In genomic region chr14:71554959-71555612, GRCh38 we compare ENCODE assay signal across 9 cellular contexts.
DNase-seq lines count a peak whose midpoint lies in the region; ATAC-seq, FAIRE-seq and TF ChIP-seq lines count a peak whose summit lies in the region.
"Had no signal": no experiment of that assay in that cellular context is flagged by ENCODE, and none has a peak within 500 bp of the region (broad histone marks: within the 10 kb centered on the region; RNA-seq: fewer than 3 reads in every experiment).

No MANE protein-coding gene starts in this region.

- H3K4me1 ChIP-seq in ACC112 (ENCODE audit: control insufficient read depth, insufficient read depth, low read length, unreplicated experiment) (peaks cover 20% of the 10 kb centered on the region), heart right ventricle (peaks cover 0 to 20% (median 0%) of the 10 kb centered on the region in 9 donors)

- WGBS in heart right ventricle, 2 donors = 95 to 97% methylated on average over 2 of the region's 2 CpGs

- peaks cover 79% of the 10 kb centered on the region for H3K4me1 Mint-ChIP-seq in activated naive CD8-positive, alpha-beta T cell treated with anti-CD3 and anti-CD28 coated beads, Interleukin-2, amount 50 U/mL, for 24 hours

- H3K27me3 Mint-ChIP-seq in activated naive CD8-positive, alpha-beta T cell treated with anti-CD3 and anti-CD28 coated beads, Interleukin-2, amount 50 U/mL, for 24 hours = no peaks in the 10 kb centered on the region

- peaks cover 21% of the 10 kb centered on the region for H3K36me3 Mint-ChIP-seq in activated naive CD8-positive, alpha-beta T cell treated with anti-CD3 and anti-CD28 coated beads, Interleukin-2, amount 50 U/mL, for 24 hours (ENCODE audit: low read depth)

- peak overlapping the region; percentile 52; the same call in 1 of the 2 replicates for H3K27ac ChIP-seq in ACC112 (ENCODE audit: low read depth, low read length)
- H3K27ac ChIP-seq in heart right ventricle = peak overlapping the region in 2 of 10 donors; percentile 33 to 85
- H3K27ac ChIP-seq: parathyroid adenoma had no signal

- H2AFZ ChIP-seq in ACC112 (ENCODE audit: low read length, unreplicated experiment) = no peak overlapping the region
- H2AFZ ChIP-seq: parathyroid adenoma had no signal

- H3K79me2 ChIP-seq in ACC112 (ENCODE audit: control insufficient read depth, insufficient read depth, low read length, unreplicated experiment) = peaks cover 17% of the 10 kb centered on the region
- H3K79me2 ChIP-seq: parathyroid adenoma had no signal

- H3K36me3 ChIP-seq in ACC112 (ENCODE audit: insufficient read depth, low read length) (no peaks in the 10 kb centered on the region), heart right ventricle (no peaks in the 10 kb centered on the region)

- peak; percentile 10 for ATAC-seq in GM19372 (IDR thresholded peaks at IDR 0.05; ENCODE audit: low read depth, unreplicated experiment)
- ATAC-seq in HG03135 (IDR thresholded peaks at IDR 0.05; ENCODE audit: unreplicated experiment) = peak; percentile 22
- ATAC-seq in activated naive CD8-positive, alpha-beta T cell treated with anti-CD3 and anti-CD28 coated beads, Interleukin-2, amount 50 U/mL, for 24 hours = peak; percentile 60
- no peak for ATAC-seq in heart right ventricle

- no peaks in the 10 kb centered on the region for H3K9me3 Mint-ChIP-seq in activated naive CD8-positive, alpha-beta T cell treated with anti-CD3 and anti-CD28 coated beads, Interleukin-2, amount 50 U/mL, for 24 hours

- peaks cover 0 to 5% (median 0%) of the 10 kb centered on the region in 11 donors for H3K9me3 ChIP-seq in heart right ventricle

- DNase-seq in activated naive CD8-positive, alpha-beta T cell treated with anti-CD3 and anti-CD28 coated beads, Interleukin-2, amount 50 U/mL, for 24 hours = no peak
- DNase-seq in NOMO-1 treated with dmso at 0.1 percent for 144 hours (lab: John Stamatoyannopoulos, UW; ENCODE audit: unreplicated experiment) (no peak), GM19239 (ENCODE audit: insufficient read length, low spot score) (no peak), heart right ventricle (no peak), NOMO-1 (lab: John Stamatoyannopoulos, UW; ENCODE audit: unreplicated experiment in 2 of 2) (no peak)

- FAIRE-seq in GM19239 (lab: Jason Lieb, UNC) = no peak

- no peak for TF ChIP-seq CTCF in heart right ventricle (IDR thresholded peaks at IDR 0.05)

- H3K27me3 ChIP-seq in ACC112 (ENCODE audit: insufficient read depth, low read length) (no peaks in the 10 kb centered on the region), heart right ventricle (no peaks in the 10 kb centered on the region)

- peak overlapping the region; percentile 96 for H3K27ac Mint-ChIP-seq in activated naive CD8-positive, alpha-beta T cell treated with anti-CD3 and anti-CD28 coated beads, Interleukin-2, amount 50 U/mL, for 24 hours

- peak overlapping the region; percentile 66 for H3K4me3 Mint-ChIP-seq in activated naive CD8-positive, alpha-beta T cell treated with anti-CD3 and anti-CD28 coated beads, Interleukin-2, amount 50 U/mL, for 24 hours

- H3K4me3 ChIP-seq in ACC112 (ENCODE audit: low read depth, low read length) (no peak overlapping the region; the same call in 1 of the 2 replicates), heart right ventricle (no peak overlapping the region)

- intact Hi-C loops in heart right ventricle (cut with DNase I) = no loop called here

Comparison
In these comparisons a context has a peak if more than half of its experiments do, and no peak if none do; other contexts are left out.
1. ATAC-seq: peak in GM19372 (single experiment), HG03135 (single experiment) and activated naive CD8-positive, alpha-beta T cell treated with anti-CD3 and anti-CD28 coated beads, Interleukin-2, amount 50 U/mL, for 24 hours (single experiment); none in heart right ventricle (0 of 8).